Comparison of ENCODE assay signal across 37 cellular contexts in genomic region chr9:122551371-122551770, GRCh38. TPM values are rescaled to one million over a fixed set of nuclear protein-coding genes. Genes with fewer than 3 reads are reported as not detected.
"Had no signal": no experiment of that assay in that cellular context is flagged by ENCODE, and none has a peak within 500 bp of the region (broad histone marks: within the 10 kb centered on the region; RNA-seq: fewer than 3 reads in every experiment).

No MANE protein-coding gene starts in this region.

- H3K27ac ChIP-seq: brain microvascular endothelial cell, Peyer's patch, VCaP had no signal

- H3K9me3 ChIP-seq: Peyer's patch had no signal

- H3K27ac Mint-ChIP-seq: activated CD4-positive, alpha-beta memory T cell treated with anti-CD3 and anti-CD28 coated beads, Interleukin-2, amount 10 ng/mL, durations not matched to agents 7 days and 5 days; activated CD8-positive, alpha-beta memory T cell treated with anti-CD3 and anti-CD28 coated beads, Interleukin-2, amount 10 ng/mL, durations not matched to agents 7 days and 5 days; activated naive CD8-positive, alpha-beta T cell treated with anti-CD3 and anti-CD28 coated beads for 36 hours had no signal

- H3K27me3 ChIP-seq: brain microvascular endothelial cell, Peyer's patch had no signal

- H3K36me3 Mint-ChIP-seq: activated CD8-positive, alpha-beta memory T cell treated with anti-CD3 and anti-CD28 coated beads, Interleukin-2, amount 10 ng/mL, durations not matched to agents 7 days and 5 days had no signal

- H3K4me3 ChIP-seq: Peyer's patch had no signal

- H3K4me1 ChIP-seq: Peyer's patch had no signal

- H3K4me1 Mint-ChIP-seq: activated CD4-positive, alpha-beta memory T cell treated with anti-CD3 and anti-CD28 coated beads, Interleukin-2, amount 10 ng/mL, durations not matched to agents 7 days and 5 days; activated CD8-positive, alpha-beta memory T cell treated with anti-CD3 and anti-CD28 coated beads, Interleukin-2, amount 10 ng/mL, durations not matched to agents 7 days and 5 days; activated naive CD8-positive, alpha-beta T cell treated with anti-CD3 and anti-CD28 coated beads for 36 hours had no signal

- H3K9me3 Mint-ChIP-seq: activated CD4-positive, alpha-beta memory T cell treated with anti-CD3 and anti-CD28 coated beads, Interleukin-2, amount 10 ng/mL, durations not matched to agents 7 days and 5 days had no signal

- H3K36me3 ChIP-seq: brain microvascular endothelial cell, Peyer's patch had no signal

- H3K4me3 Mint-ChIP-seq: activated CD4-positive, alpha-beta memory T cell treated with anti-CD3 and anti-CD28 coated beads, Interleukin-2, amount 10 ng/mL, durations not matched to agents 7 days and 5 days; activated CD8-positive, alpha-beta memory T cell treated with anti-CD3 and anti-CD28 coated beads, Interleukin-2, amount 10 ng/mL, durations not matched to agents 7 days and 5 days; activated naive CD8-positive, alpha-beta T cell treated with anti-CD3 and anti-CD28 coated beads for 36 hours had no signal

- ATAC-seq: activated CD8-positive, alpha-beta memory T cell treated with anti-CD3 and anti-CD28 coated beads, Interleukin-2, amount 10 ng/mL, durations not matched to agents 7 days and 5 days; PC-3 had no signal

- DNase-seq: activated CD4-positive, alpha-beta memory T cell treated with anti-CD3 and anti-CD28 coated beads, Interleukin-2, amount 10 ng/mL, durations not matched to agents 7 days and 5 days; activated CD4-positive, alpha-beta T cell treated with anti-CD3 and anti-CD28 coated beads for 1 hour; activated CD4-positive, alpha-beta T cell treated with anti-CD3 and anti-CD28 coated beads for 48 hours; activated CD4-positive, CD25-positive, alpha-beta regulatory T cell; activated CD8-positive, alpha-beta memory T cell treated with anti-CD3 and anti-CD28 coated beads for 24 hours; activated CD8-positive, alpha-beta memory T cell treated with anti-CD3 and anti-CD28 coated beads, Interleukin-2, amount 10 ng/mL, durations not matched to agents 7 days and 5 days; activated CD8-positive, alpha-beta memory T cell treated with anti-CD3 and anti-CD28 coated beads, Interleukin-2, amount 50 U/mL, for 48 hours; activated effector memory CD4-positive, alpha-beta T cell treated with Interleukin-2 at 50 U/mL for 16 hours; activated naive CD4-positive, alpha-beta T cell; activated naive CD4-positive, alpha-beta T cell treated with anti-CD3 and anti-CD28 coated beads, Interleukin-2, amount 50 U/mL, for 16 hours; activated naive CD8-positive, alpha-beta T cell treated with anti-CD3 and anti-CD28 coated beads for 36 hours; activated T-cell treated with anti-CD3 and anti-CD28 coated beads, Interleukin-2, amount 50 U/mL, for 48 hours; amniotic stem cell; aorta; brain microvascular endothelial cell; KG1; NCI-H1092 treated with DMSO at 0.1 percent for 48 hours; NCI-H1436; NCI-H1694; NCI-H1930; NCI-H2081 treated with DMSO at 0.1 percent for 48 hours; NCI-H2171; NCI-H510A; NCI-H526; NCI-H748 treated with DMSO at 0.1 percent for 48 hours; NK-92 treated with Interleukin-12 subunit alpha and Interleukin-12 subunit beta, amount 100 ng/mL, for 24 hours; PC-3; Peyer's patch; Right ventricle myocardium superior; RPMI8226; SW 1271; T-helper 1 cell; T-helper 2 cell; T-helper 9 cell had no signal

RNA-seq across cellular contexts. Expression of gene OR1N2, which starts 1.5 kb away (rescaled TPM):
- total RNA-seq: activated CD4-positive, alpha-beta memory T cell treated with anti-CD3 and anti-CD28 coated beads, Interleukin-2, amount 10 ng/mL, durations not matched to agents 7 days and 5 days; activated CD8-positive, alpha-beta memory T cell treated with anti-CD3 and anti-CD28 coated beads, Interleukin-2, amount 10 ng/mL, durations not matched to agents 7 days and 5 days; activated naive CD8-positive, alpha-beta T cell treated with anti-CD3 and anti-CD28 coated beads for 36 hours; aorta; cardiac septum; LHCN-M2; PC-3; Peyer's patch; Right ventricle myocardium superior had no signal

RNA-seq across cellular contexts. Expression of gene OR1N1, which starts 24.3 kb away (rescaled TPM):
- total RNA-seq: activated CD4-positive, alpha-beta memory T cell treated with anti-CD3 and anti-CD28 coated beads, Interleukin-2, amount 10 ng/mL, durations not matched to agents 7 days and 5 days; activated CD8-positive, alpha-beta memory T cell treated with anti-CD3 and anti-CD28 coated beads, Interleukin-2, amount 10 ng/mL, durations not matched to agents 7 days and 5 days; activated naive CD8-positive, alpha-beta T cell treated with anti-CD3 and anti-CD28 coated beads for 36 hours; aorta; cardiac septum; LHCN-M2; PC-3; Peyer's patch; Right ventricle myocardium superior had no signal

RNA-seq across cellular contexts. Expression of gene OR1L8, which starts 31.8 kb away (rescaled TPM):
- total RNA-seq: activated CD4-positive, alpha-beta memory T cell treated with anti-CD3 and anti-CD28 coated beads, Interleukin-2, amount 10 ng/mL, durations not matched to agents 7 days and 5 days; activated CD8-positive, alpha-beta memory T cell treated with anti-CD3 and anti-CD28 coated beads, Interleukin-2, amount 10 ng/mL, durations not matched to agents 7 days and 5 days; activated naive CD8-positive, alpha-beta T cell treated with anti-CD3 and anti-CD28 coated beads for 36 hours; aorta; cardiac septum; LHCN-M2; PC-3; Peyer's patch; Right ventricle myocardium superior had no signal

RNA-seq across cellular contexts. Expression of gene OR1J4, which starts 32.4 kb away (rescaled TPM):
- total RNA-seq: activated CD4-positive, alpha-beta memory T cell treated with anti-CD3 and anti-CD28 coated beads, Interleukin-2, amount 10 ng/mL, durations not matched to agents 7 days and 5 days; activated CD8-positive, alpha-beta memory T cell treated with anti-CD3 and anti-CD28 coated beads, Interleukin-2, amount 10 ng/mL, durations not matched to agents 7 days and 5 days; activated naive CD8-positive, alpha-beta T cell treated with anti-CD3 and anti-CD28 coated beads for 36 hours; aorta; cardiac septum; LHCN-M2; PC-3; Peyer's patch; Right ventricle myocardium superior had no signal

RNA-seq across cellular contexts. Expression of gene OR1J2, which starts 40.8 kb away (rescaled TPM):
- total RNA-seq: activated CD4-positive, alpha-beta memory T cell treated with anti-CD3 and anti-CD28 coated beads, Interleukin-2, amount 10 ng/mL, durations not matched to agents 7 days and 5 days; activated CD8-positive, alpha-beta memory T cell treated with anti-CD3 and anti-CD28 coated beads, Interleukin-2, amount 10 ng/mL, durations not matched to agents 7 days and 5 days; aorta; cardiac septum; LHCN-M2; PC-3; Peyer's patch; Right ventricle myocardium superior had no signal
